9 cellular contexts compared by ENCODE assay signal in genomic region chr4:69881173-69881773, GRCh38. TPM values are rescaled to one million over a fixed set of nuclear protein-coding genes. Genes with fewer than 3 reads are reported as not detected.
DNase-seq lines count a peak whose midpoint lies in the region; ATAC-seq, FAIRE-seq and TF ChIP-seq lines count a peak whose summit lies in the region.
"Had no signal": no experiment of that assay in that cellular context is flagged by ENCODE, and none has a peak within 500 bp of the region (broad histone marks: within the 10 kb centered on the region; RNA-seq: fewer than 3 reads in every experiment).

No MANE protein-coding gene starts in this region.

- peak; percentile 67 for TF ChIP-seq CTCF in GM12874 (IDR thresholded peaks at IDR 0.05; ENCODE audit: insufficient read depth, low read depth, low read length)

- no peak overlapping the region for H3K4me3 Mint-ChIP-seq in activated CD8-positive, alpha-beta T cell treated with anti-CD3 and anti-CD28 coated beads, Interleukin-2, amount 10 ng/mL, durations not matched to agents 7 days and 5 days

- no peak overlapping the region for H3K27ac ChIP-seq in small intestine (ENCODE audit: low read depth in 1 of 2, low read length in 1 of 2)

- H3K27ac Mint-ChIP-seq in activated CD8-positive, alpha-beta T cell treated with anti-CD3 and anti-CD28 coated beads, Interleukin-2, amount 10 ng/mL, durations not matched to agents 7 days and 5 days = no peak overlapping the region

- FAIRE-seq in small intestine (lab: Jason Lieb, UNC) = peak; percentile 23

- H3K36me3 ChIP-seq in small intestine (ENCODE audit: control insufficient read depth in 2 of 2, insufficient read depth in 2 of 2, low read length in 2 of 2) = no peaks in the 10 kb centered on the region

- DNase-seq in AML-193 (lab: John Stamatoyannopoulos, UW) = peak; percentile 64 to 73
- peak; percentile 64 for DNase-seq in NCI-H146 treated with DMSO at 0.1 percent for 48 hours (lab: John Stamatoyannopoulos, UW; ENCODE audit: unreplicated experiment)
- peak; percentile 30 for DNase-seq in activated CD8-positive, alpha-beta T cell treated with anti-CD3 and anti-CD28 coated beads, Interleukin-2, amount 10 ng/mL, durations not matched to agents 7 days and 5 days
- DNase-seq in glomerular visceral epithelial cell (ENCODE audit: extremely low spot score) = peak; percentile 51
- peak; percentile 62 for DNase-seq in small intestine
- no peak for DNase-seq in KG1 (lab: John Stamatoyannopoulos, UW)

- ATAC-seq in HG02623 (IDR thresholded peaks at IDR 0.05; ENCODE audit: unreplicated experiment) = peak; percentile 87
- ATAC-seq in activated CD8-positive, alpha-beta T cell treated with anti-CD3 and anti-CD28 coated beads, Interleukin-2, amount 10 ng/mL, durations not matched to agents 7 days and 5 days = no peak

- CTCF ChIA-PET in activated CD8-positive, alpha-beta T cell treated with anti-CD3 and anti-CD28 coated beads, Interleukin-2, amount 10 ng/mL, durations not matched to agents 7 days and 5 days (lab: Charles Lee) = interaction anchor here (0.7 to 1.8 kb wide), 13 partner anchors 10 to 563 kb away, joined by 3 to 8 read pairs (median 4); no protein-coding TSS in a partner anchor

- H3K4me1 ChIP-seq in small intestine (ENCODE audit: control insufficient read depth in 2 of 2, insufficient read depth in 1 of 2, low read depth in 1 of 2, low read length in 1 of 2) = no peaks in the 10 kb centered on the region

- no peaks in the 10 kb centered on the region for H3K27me3 ChIP-seq in small intestine (ENCODE audit: control insufficient read depth in 2 of 2, insufficient read depth in 2 of 2, low read length in 2 of 2)

- H3K36me3 Mint-ChIP-seq in activated CD8-positive, alpha-beta T cell treated with anti-CD3 and anti-CD28 coated beads, Interleukin-2, amount 10 ng/mL, durations not matched to agents 7 days and 5 days (ENCODE audit: low read depth) = no peaks in the 10 kb centered on the region

- H3K4me1 Mint-ChIP-seq in activated CD8-positive, alpha-beta T cell treated with anti-CD3 and anti-CD28 coated beads, Interleukin-2, amount 10 ng/mL, durations not matched to agents 7 days and 5 days (ENCODE audit: low read depth) = no peaks in the 10 kb centered on the region

- H3K27me3 Mint-ChIP-seq in activated CD8-positive, alpha-beta T cell treated with anti-CD3 and anti-CD28 coated beads, Interleukin-2, amount 10 ng/mL, durations not matched to agents 7 days and 5 days (ENCODE audit: low read depth) = no peaks in the 10 kb centered on the region

- POLR2A ChIA-PET in activated CD8-positive, alpha-beta T cell treated with anti-CD3 and anti-CD28 coated beads, Interleukin-2, amount 10 ng/mL, durations not matched to agents 7 days and 5 days (lab: Charles Lee) = no interaction called here

- no peak overlapping the region for H3K4me3 ChIP-seq in small intestine (ENCODE audit: low read depth in 1 of 2, low read length in 2 of 2)

- no peaks in the 10 kb centered on the region for H3K9me3 ChIP-seq in small intestine (ENCODE audit: control insufficient read depth, low read depth)

- no peaks in the 10 kb centered on the region for H3K9me3 Mint-ChIP-seq in activated CD8-positive, alpha-beta T cell treated with anti-CD3 and anti-CD28 coated beads, Interleukin-2, amount 10 ng/mL, durations not matched to agents 7 days and 5 days (ENCODE audit: insufficient read depth)

RNA-seq across cellular contexts. Expression of gene SULT1E1, which starts 21.3 kb away (rescaled TPM):
- total RNA-seq in activated CD8-positive, alpha-beta T cell treated with anti-CD3 and anti-CD28 coated beads, Interleukin-2, amount 10 ng/mL, durations not matched to agents 7 days and 5 days = not detected
- 10 to 100 TPM; 13.2 to 28.0 (median 14.8) TPM for polyA plus RNA-seq in small intestine
- total RNA-seq: RPMI7951 had no signal

RNA-seq across cellular contexts. Expression of gene CSN1S1, which starts 49.6 kb away (rescaled TPM):
- total RNA-seq in activated CD8-positive, alpha-beta T cell treated with anti-CD3 and anti-CD28 coated beads, Interleukin-2, amount 10 ng/mL, durations not matched to agents 7 days and 5 days = not detected
- polyA plus RNA-seq in small intestine = not detected
- total RNA-seq: RPMI7951 had no signal
